ENCODE assay signal across 7 cellular contexts in the genomic region with DNA sequence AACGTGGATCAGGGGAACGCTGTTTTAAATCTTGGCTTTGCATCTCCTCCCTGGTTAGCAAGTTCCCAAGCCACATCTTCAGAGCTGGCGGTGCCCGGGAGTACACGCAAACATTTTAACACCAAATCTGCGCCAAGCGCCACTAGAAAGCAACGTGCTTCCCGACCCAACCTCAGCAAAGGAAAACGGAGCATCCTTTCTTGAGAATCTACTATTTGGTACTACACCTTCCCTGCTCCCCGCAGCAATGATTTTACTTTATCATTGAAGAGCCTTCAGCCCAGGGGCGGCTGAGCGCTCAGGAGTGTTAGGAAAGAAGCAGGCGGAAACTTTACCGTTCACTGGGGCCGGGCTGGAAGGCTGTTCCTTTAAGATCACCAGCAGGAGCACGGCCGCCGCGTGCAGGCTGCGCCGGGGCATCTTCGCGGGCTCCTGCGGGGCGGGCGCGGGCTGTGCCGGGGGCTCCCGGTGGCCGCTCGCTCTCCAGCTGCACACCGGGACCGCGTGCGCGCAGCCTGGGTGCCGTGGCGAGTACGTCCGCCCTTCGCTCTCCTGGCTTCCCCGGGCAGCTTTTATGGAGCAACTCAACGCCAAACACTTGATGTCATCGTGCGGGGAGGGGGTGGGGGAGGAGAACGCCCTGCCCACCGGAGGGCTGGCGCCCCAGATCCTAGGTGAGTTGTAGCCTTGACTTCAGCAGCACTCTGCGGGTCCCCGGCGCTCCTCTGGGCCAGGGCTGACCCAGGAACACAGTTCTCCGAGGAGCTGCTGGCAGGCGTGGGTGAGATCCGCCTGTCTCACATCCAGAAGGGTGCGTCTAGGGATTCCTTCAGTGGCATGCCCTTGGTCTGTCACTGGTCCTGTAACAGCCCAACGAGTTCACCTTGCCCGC. TPM values are rescaled to one million over a fixed set of nuclear protein-coding genes. Genes with fewer than 3 reads are reported as not detected.
DNase-seq lines count a peak whose midpoint lies in the region; ATAC-seq, FAIRE-seq and TF ChIP-seq lines count a peak whose summit lies in the region.

Gene CA12, minus strand, starts transcription at position 546 of the 892 bp plus-strand sequence. Its CDS starts 126 bp downstream, at position 420.

- H3K4me3 ChIP-seq in tibial nerve, result peak within 1 kb of the TSS in 3 of 4 donors; percentile 8 to 54 (median 35)

- no peaks in the 10 kb centered on the region for H3K36me3 ChIP-seq in tibial nerve

- FAIRE-seq in H54 (lab: Jason Lieb, UNC), result no peak
- FAIRE-seq in RCC 7860 (lab: Jason Lieb, UNC), result no peak

- ATAC-seq in HG03342 (IDR thresholded peaks at IDR 0.05; ENCODE audit: unreplicated experiment), result no peak

- TF ChIP-seq EP300 in tibial nerve (IDR thresholded peaks at IDR 0.05), result no peak

- peaks cover 0 to 17% (median 5%) of the 10 kb centered on the region in 4 donors for H3K4me1 ChIP-seq in tibial nerve

- peaks cover 0 to 3% (median 0%) of the 10 kb centered on the region in 4 donors for H3K9me3 ChIP-seq in tibial nerve

- WGBS in tibial nerve, 2 donors, result 4 to 9% methylated on average over 16 to 58 of the region's 58 CpGs

- DNase-seq in H54 (ENCODE audit: insufficient read length, low spot score), result no peak
- DNase-seq in RCC 7860 (ENCODE audit: low spot score), result peak; percentile 20
- DNase-seq in ecto neural progenitor cell (ENCODE audit: low spot score), result peak; percentile 66
- peak; percentile 27 to 34 for DNase-seq in lung microvascular endothelial cell (ENCODE audit: low read depth in 2 of 2)
- no peak for DNase-seq in tibial nerve (ENCODE audit: low spot score in 2 of 2)
- DNase-seq in activated gamma-delta T cell treated with Interleukin-2 at 50 U/mL for 16 hours, result no peak

- no peak for TF ChIP-seq CTCF in tibial nerve (IDR thresholded peaks at IDR 0.05)

- peak; percentile 37; the same call in 1 of the 2 replicates for TF ChIP-seq POLR2A in H54 (IDR thresholded peaks at IDR 0.05; ENCODE audit: low read depth, low read length)
- TF ChIP-seq POLR2A in tibial nerve (IDR thresholded peaks at IDR 0.05), result no peak

- peaks cover 0 to 26% of the 10 kb centered on the region in 2 donors for H3K27me3 ChIP-seq in tibial nerve

- peak within 1 kb of the TSS in 1 of 4 donors; percentile 19 for H3K27ac ChIP-seq in tibial nerve

RNA-seq across cellular contexts. Expression of gene CA12, which starts in this region (rescaled TPM):
- total RNA-seq in lung microvascular endothelial cell, result 0.22 and 0.40 TPM in 2 replicates
- 1 to 10 TPM in 2 of 4 donors, under 1 TPM in 2; 0.22 to 2.5 (median 1.1) TPM for total RNA-seq in tibial nerve

Comparison
In these comparisons a context has a peak if more than half of its experiments do, and no peak if none do; other contexts are left out.
1. Peak in DNase-seq in lung microvascular endothelial cell; RNA of the gene not detected or under 1 TPM.
2. DNase-seq: peak in RCC 7860 (single experiment) and ecto neural progenitor cell (single experiment); none in H54 (single experiment), tibial nerve (0 of 2) and activated gamma-delta T cell treated with Interleukin-2 at 50 U/mL for 16 hours (single experiment).